2 cellular contexts compared by ENCODE assay signal in the genomic region with DNA sequence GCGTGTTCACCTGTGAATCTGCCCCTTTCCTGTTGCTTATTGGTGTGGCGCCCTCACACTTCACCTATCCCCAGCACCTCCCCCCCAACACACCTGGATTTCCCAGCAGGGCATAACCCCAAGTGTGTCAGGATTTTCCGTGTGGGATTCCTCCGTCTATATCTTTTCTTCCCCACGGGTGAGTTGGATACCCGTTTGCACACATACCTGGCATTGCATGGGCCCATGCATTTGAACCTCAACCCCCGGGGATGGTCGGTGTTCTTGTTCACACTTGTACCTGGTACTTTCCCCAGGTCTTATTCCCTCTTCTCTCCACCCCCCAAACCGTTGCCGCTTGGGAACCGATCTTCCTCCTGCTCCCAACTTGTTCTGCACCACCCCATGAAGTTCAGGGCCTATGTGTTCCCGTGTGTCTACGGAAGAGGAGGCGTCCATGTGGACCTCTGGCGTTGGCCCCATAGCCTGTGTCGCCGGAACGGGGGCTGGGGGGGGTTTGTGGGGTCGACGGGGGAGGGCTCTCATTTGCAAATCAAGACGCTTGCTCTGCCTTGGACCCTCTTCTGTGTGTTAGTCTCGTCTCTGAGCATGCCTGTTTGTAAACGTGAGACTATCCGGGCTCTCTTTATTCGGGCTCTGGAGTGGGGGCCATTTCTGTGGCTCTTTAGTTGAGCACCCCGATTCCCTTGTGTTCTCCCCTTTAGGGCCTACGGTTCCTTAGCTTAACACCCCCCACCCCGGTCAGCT.
TF ChIP-seq lines count a peak whose summit lies in the region.

No MANE protein-coding gene starts in this region.

TF ChIP-seq in SK-N-SH, 30 proteins besides CTCF, POLR2A, EP300 and RAD21 (continued from another document):
- TF ChIP-seq IRF3 (IDR thresholded peaks at IDR 0.05; ENCODE audit: low read depth, low read length) (no peak), REST (IDR thresholded peaks at IDR 0.05; ENCODE audit: low read depth, low read length) (no peak), TAF1 (IDR thresholded peaks at IDR 0.05; ENCODE audit: borderline replicate concordance, low read depth, low read length) (no peak), JUND (IDR thresholded peaks at IDR 0.05) (no peak)

TF ChIP-seq in SK-N-SH treated with all-trans-retinoic acid at 6 μM for 48 hours, 23 proteins besides CTCF, POLR2A, EP300 and RAD21 (continued from another document):
- TF ChIP-seq SNAI2 (CRISPR knock-in tag; IDR thresholded peaks at IDR 0.05) (no peak), ARNTL (CRISPR knock-in tag; IDR thresholded peaks at IDR 0.05; ENCODE audit: borderline replicate concordance, low read depth) (no peak), CSRNP3 (CRISPR knock-in tag; IDR thresholded peaks at IDR 0.05) (no peak), GLIS3 (CRISPR knock-in tag; IDR thresholded peaks at IDR 0.05) (no peak)
TF ChIP-seq in SK-N-SH treated with all-trans-retinoic acid at 6 μM for 48 hours: peak in this region for 0.
